In genomic region chr19:12611361-12611699, GRCh38 we compare ENCODE assay signal across 8 cellular contexts. TPM values are rescaled to one million over a fixed set of nuclear protein-coding genes. Genes with fewer than 3 reads are reported as not detected.
A peak's percentile ranks its signal among the peaks of the same experiment; 100 is the strongest.
DNase-seq lines count a peak whose midpoint lies in the region; ATAC-seq and TF ChIP-seq lines count a peak whose summit lies in the region.

No MANE protein-coding gene starts in this region.

- peak overlapping the region; percentile 98 for H3K9ac ChIP-seq in GM23248
- H3K9ac ChIP-seq in rectal smooth muscle tissue (ENCODE audit: low read length), result peak overlapping the region; percentile 97

- H3K9me2 ChIP-seq in GM23248 (ENCODE audit: insufficient read depth), result no peaks in the 10 kb centered on the region

- peaks cover 6% of the 10 kb centered on the region; the same call in 1 of the 2 replicates for H4K20me1 ChIP-seq in GM23248 (ENCODE audit: insufficient read depth)

- H3K27ac ChIP-seq in AG04450 (ENCODE audit: low read depth, low read length) (peak overlapping the region; percentile 96), GM23248 (peak overlapping the region; percentile 93), brain microvascular endothelial cell (peak overlapping the region; percentile 85), rectal smooth muscle tissue (ENCODE audit: low read depth, low read length) (peak overlapping the region; percentile 98)

- peak overlapping the region; percentile 93 for H3K4me2 ChIP-seq in GM23248 (ENCODE audit: unreplicated experiment)

- H3F3A ChIP-seq in GM23248 (ENCODE audit: insufficient read depth), result peaks cover 17% of the 10 kb centered on the region

- 1 to 3% methylated on average over 10 of the region's 10 CpGs for WGBS in GM23248 (ENCODE audit: low coverage in 1 of 2, low lambda C conversion rate in 2 of 2, missing lambda C conversion rate in 2 of 2), 2 experiments

- H3K9me3 ChIP-seq in AG04450 (ENCODE audit: control insufficient read depth, insufficient read depth, low read length) (peaks cover 5% of the 10 kb centered on the region; the same call in 1 of the 2 replicates), GM23248 (ENCODE audit: low read depth) (no peaks in the 10 kb centered on the region)

- ATAC-seq in HG03045 (IDR thresholded peaks at IDR 0.05; ENCODE audit: unreplicated experiment), result no peak

- in situ Hi-C loops in GM23248 (cut with MboI), result no loop called here
- in situ Hi-C loops in brain microvascular endothelial cell (cut with HindIII; ENCODE audit: low pct_ligation_motif_present, low sequenced_read_pairs), result no loop called here

- peak; percentile 41 for DNase-seq in AG04450 (ENCODE audit: low read depth, low spot score)
- DNase-seq in GM23248, result peak; percentile 95
- DNase-seq in NCI-H69 (lab: John Stamatoyannopoulos, UW), result peak; percentile 82
- DNase-seq in brain microvascular endothelial cell, result peak; percentile 56
- no peak for DNase-seq in NOMO-1 (lab: John Stamatoyannopoulos, UW; ENCODE audit: unreplicated experiment in 2 of 2)

- peaks cover 87% of the 10 kb centered on the region for H3K79me2 ChIP-seq in GM23248 (ENCODE audit: insufficient read depth)

- H3K4me1 ChIP-seq in GM23248 (ENCODE audit: insufficient read depth) (peaks cover 16% of the 10 kb centered on the region), rectal smooth muscle tissue (ENCODE audit: control insufficient read depth, insufficient read depth, low read length) (peaks cover 3% of the 10 kb centered on the region)

- H3K4me3 ChIP-seq in AG04450 (ENCODE audit: low read depth, low read length) (peak overlapping the region; percentile 100), GM23248 (peak overlapping the region; percentile 91), brain microvascular endothelial cell (ENCODE audit: low read depth, low read length) (peak overlapping the region; percentile 100), iPS-11a (ENCODE audit: low read depth, low read length) (peak overlapping the region; percentile 99), rectal smooth muscle tissue (ENCODE audit: low read length) (peak overlapping the region; percentile 99)

- H3K36me3 ChIP-seq in GM23248 (ENCODE audit: low read depth) (peaks cover 5% of the 10 kb centered on the region), brain microvascular endothelial cell (replicated peaks) (peaks cover 23% of the 10 kb centered on the region), rectal smooth muscle tissue (ENCODE audit: control insufficient read depth, insufficient read depth, low read length) (peaks cover 9% of the 10 kb centered on the region)

- CTCF ChIA-PET in AG04450 (lab: Charles Lee), result interaction anchor here (1.3 kb wide), 2 partner anchors 47 to 688 kb away, joined by 4 read pairs; no protein-coding TSS in a partner anchor

- H3K27me3 ChIP-seq in AG04450 (ENCODE audit: control insufficient read depth, insufficient read depth, low read length) (no peaks in the 10 kb centered on the region), GM23248 (replicated peaks; ENCODE audit: insufficient read depth) (no peaks in the 10 kb centered on the region), brain microvascular endothelial cell (replicated peaks) (no peaks in the 10 kb centered on the region), rectal smooth muscle tissue (ENCODE audit: control insufficient read depth, insufficient read depth, low read length) (no peaks in the 10 kb centered on the region)

- TF ChIP-seq CTCF in AG04450 (IDR thresholded peaks at IDR 0.05; ENCODE audit: low read depth, low read length), result no peak
- TF ChIP-seq CTCF in brain microvascular endothelial cell (IDR thresholded peaks at IDR 0.05; ENCODE audit: low read depth, low read length, missing control alignments), result no peak

- peak overlapping the region; percentile 99 for H2AFZ ChIP-seq in GM23248

- POLR2A ChIA-PET in AG04450 (lab: Yijun Ruan, JAX), result interaction anchor here (0.6 to 1.6 kb wide), 8 partner anchors 44 to 246 kb away, joined by 3 to 4 read pairs (median 4); partner anchors contain the start of genes MAN2B1, WDR83, ZNF442 and ZNF709

RNA-seq across cellular contexts. Expression of gene ZNF791, which starts 0.6 kb away (rescaled TPM):
- 13.1 and 15.8 TPM in 2 replicates for polyA plus RNA-seq in AG04450 (2011; rRNA removed)
- polyA minus RNA-seq in AG04450 (2011; rRNA and poly(A)+ RNA removed), result 11.9 and 16.8 TPM in 2 replicates
- total RNA-seq in GM23248 (2014; rRNA removed; shearing (Covaris generic)), result 11.6 and 11.9 TPM in 2 replicates
- polyA plus RNA-seq in GM23248 (2016; fragmentation: Nextera tagmentation; extraction: Ambion mirVana), result 12.6 and 14.5 TPM in 2 replicates

RNA-seq across cellular contexts. Expression of gene ZNF490, which starts 0.7 kb away (rescaled TPM):
- polyA plus RNA-seq in AG04450 (2011; rRNA removed), result 3.7 and 4.3 TPM in 2 replicates
- polyA minus RNA-seq in AG04450 (2011; rRNA and poly(A)+ RNA removed), result 19.7 and 20.2 TPM in 2 replicates
- total RNA-seq in GM23248 (2014; rRNA removed; shearing (Covaris generic)), result 4.0 and 11.8 TPM in 2 replicates
- polyA plus RNA-seq in GM23248 (2016; fragmentation: Nextera tagmentation; extraction: Ambion mirVana), result 2.6 and 2.7 TPM in 2 replicates

RNA-seq across cellular contexts. Expression of gene MAN2B1, which starts 55.2 kb away (rescaled TPM):
- polyA plus RNA-seq in AG04450 (2011; rRNA removed), result 30.9 and 39.5 TPM in 2 replicates
- polyA minus RNA-seq in AG04450 (2011; rRNA and poly(A)+ RNA removed), result 13.7 and 19.8 TPM in 2 replicates
- total RNA-seq in GM23248 (2014; rRNA removed; shearing (Covaris generic)), result 56.5 and 81.7 TPM in 2 replicates
- 37.1 and 40.6 TPM in 2 replicates for polyA plus RNA-seq in GM23248 (2016; fragmentation: Nextera tagmentation; extraction: Ambion mirVana)

RNA-seq across cellular contexts. Expression of gene WDR83, which starts 55.3 kb away (rescaled TPM):
- polyA plus RNA-seq in AG04450 (2011; rRNA removed) (5.3 and 6.5 TPM in 2 replicates), GM23248 (2016; fragmentation: Nextera tagmentation; extraction: Ambion mirVana) (12.7 and 13.1 TPM in 2 replicates)
- 5.8 and 7.0 TPM in 2 replicates for polyA minus RNA-seq in AG04450 (2011; rRNA and poly(A)+ RNA removed)
- 8.2 and 9.4 TPM in 2 replicates for total RNA-seq in GM23248 (2014; rRNA removed; shearing (Covaris generic))

Comparison
In these comparisons a context has a peak if more than half of its experiments do, and no peak if none do; other contexts are left out.
1. DNase-seq: peak in AG04450 (single experiment), GM23248 (single experiment), NCI-H69 (single experiment) and brain microvascular endothelial cell (single experiment); none in NOMO-1 (0 of 2).
2. Peak in every context shown above with its lines, with median percentiles within 50 percentile points of each other: H3K27ac ChIP-seq and H3K4me3 ChIP-seq.